ENCODE assay signal across 22 cellular contexts in genomic region chr1:94535879-94536278, GRCh38. TPM values are rescaled to one million over a fixed set of nuclear protein-coding genes. Genes with fewer than 3 reads are reported as not detected.
A peak's percentile ranks its signal among the peaks of the same experiment; 100 is the strongest.
DNase-seq lines count a peak whose midpoint lies in the region; ATAC-seq and TF ChIP-seq lines count a peak whose summit lies in the region.
"Had no signal": no experiment of that assay in that cellular context is flagged by ENCODE, and none has a peak within 500 bp of the region (broad histone marks: within the 10 kb centered on the region; RNA-seq: fewer than 3 reads in every experiment).

No MANE protein-coding gene starts in this region.

- H3K27ac Mint-ChIP-seq in MCF 10A (ENCODE audit: low read depth, unreplicated experiment): peak overlapping the region; percentile 94
- H3K27ac Mint-ChIP-seq: activated CD4-positive, alpha-beta memory T cell treated with anti-CD3 and anti-CD28 coated beads, Interleukin-2, amount 10 ng/mL, durations not matched to agents 7 days and 5 days; natural killer cell had no signal

- TF ChIP-seq CTCF in MCF 10A (IDR thresholded peaks at IDR 0.05; ENCODE audit: unreplicated experiment): no peak
- no peak for TF ChIP-seq CTCF in breast epithelium (IDR thresholded peaks at IDR 0.05)
- TF ChIP-seq CTCF in fibroblast of lung (conservative IDR thresholded peaks at IDR 0.05 in 1 of 2, IDR thresholded peaks at IDR 0.05 in 1 of 2; ENCODE audit: low read depth in 1 of 2, low read length in 2 of 2): no peak
- TF ChIP-seq CTCF in lower lobe of right lung (IDR thresholded peaks at IDR 0.05): no peak
- no peak for TF ChIP-seq CTCF in mucosa of descending colon (IDR thresholded peaks at IDR 0.05)

- H3K4me1 ChIP-seq in breast epithelium (no peaks in the 10 kb centered on the region), fibroblast of lung (ENCODE audit: control insufficient read depth, extremely low read depth, insufficient read depth, low read length) (peaks cover 3% of the 10 kb centered on the region), lower lobe of right lung (peaks cover 30% of the 10 kb centered on the region), mucosa of descending colon (ENCODE audit: low read depth) (peaks cover 3% of the 10 kb centered on the region)
- H3K4me1 ChIP-seq: gastrocnemius medialis had no signal

- no TSS peak for BruUV-seq in MCF 10A (replicated peaks; lab: Mats Ljungman, UMichigan)

- H3K36me3 Mint-ChIP-seq in MCF 10A (ENCODE audit: insufficient read depth, unreplicated experiment): peaks cover 62% of the 10 kb centered on the region
- H3K36me3 Mint-ChIP-seq: natural killer cell had no signal

- H3K9ac ChIP-seq in fibroblast of lung (ENCODE audit: insufficient read depth, low read length): no peak overlapping the region

- no peaks in the 10 kb centered on the region for H3K9me3 ChIP-seq in breast epithelium
- no peaks in the 10 kb centered on the region for H3K9me3 ChIP-seq in fibroblast of lung (ENCODE audit: control insufficient read depth, insufficient read depth, low read depth, low read length)
- no peaks in the 10 kb centered on the region for H3K9me3 ChIP-seq in lower lobe of right lung
- no peaks in the 10 kb centered on the region for H3K9me3 ChIP-seq in mucosa of descending colon
- H3K9me3 ChIP-seq: gastrocnemius medialis, suprapubic skin had no signal

- peaks cover 65% of the 10 kb centered on the region for H3K79me2 ChIP-seq in fibroblast of lung (ENCODE audit: control insufficient read depth, insufficient read depth, low read length)

- no peaks in the 10 kb centered on the region for H4K20me1 ChIP-seq in fibroblast of lung (ENCODE audit: control insufficient read depth, extremely low read depth, insufficient read depth, low read length)

- no peak overlapping the region for H2AFZ ChIP-seq in fibroblast of lung (ENCODE audit: low read length)

- H3K36me3 ChIP-seq in breast epithelium (no peaks in the 10 kb centered on the region), fibroblast of lung (ENCODE audit: control insufficient read depth, insufficient read depth, low read length) (peaks cover 24% of the 10 kb centered on the region), lower lobe of right lung (peaks cover 43% of the 10 kb centered on the region), mucosa of descending colon (ENCODE audit: low read depth) (no peaks in the 10 kb centered on the region)
- H3K36me3 ChIP-seq: gastrocnemius medialis had no signal

- no peaks in the 10 kb centered on the region for H3K27me3 Mint-ChIP-seq in MCF 10A (ENCODE audit: insufficient read depth, unreplicated experiment)

- TF ChIP-seq POLR2A in breast epithelium (IDR thresholded peaks at IDR 0.05): no peak

- DNase-seq in MCF 10A (ENCODE audit: unreplicated experiment) (no peak), breast epithelium (ENCODE audit: low spot score in 2 of 2) (no peak), fibroblast of lung (ENCODE audit: low read depth in 2 of 2) (peak in 1 of 2 donors; percentile 54), lower lobe of right lung (no peak), NCI-H446 (lab: John Stamatoyannopoulos, UW) (no peak), mucosa of descending colon (no peak), Kasumi-1 (lab: John Stamatoyannopoulos, UW) (no peak), head of caudate nucleus (no peak)
- DNase-seq: activated CD4-positive, alpha-beta memory T cell treated with anti-CD3 and anti-CD28 coated beads, Interleukin-2, amount 10 ng/mL, durations not matched to agents 7 days and 5 days; activated naive CD4-positive, alpha-beta T cell; cerebellar nuclear complex; effector CD4-positive, alpha-beta T cell; erythroblast; gastrocnemius medialis; KG1; mesendoderm; MV-4-11; natural killer cell; NCI-H187; T1000 had no signal

- H3K27me3 ChIP-seq in breast epithelium (no peaks in the 10 kb centered on the region), fibroblast of lung (ENCODE audit: control insufficient read depth, insufficient read depth, low read length) (no peaks in the 10 kb centered on the region), lower lobe of right lung (ENCODE audit: low read depth) (no peaks in the 10 kb centered on the region)
- H3K27me3 ChIP-seq: suprapubic skin had no signal

- intact Hi-C loops in MCF 10A (cut with micrococcal nuclease): no loop called here
- intact Hi-C loops in breast epithelium (cut with DNase I; ENCODE audit: low total_unique reads): no loop called here
- intact Hi-C loops in lower lobe of right lung (cut with DNase I): no loop called here
- intact Hi-C loops in mucosa of descending colon (cut with DNase I, micrococcal nuclease): loop anchor here in 1 of 2 donors (5.0 kb wide), 1 partner anchor 261 kb away; no protein-coding TSS in a partner anchor
- intact Hi-C loops in head of caudate nucleus (cut with DNase I): no loop called here

- ATAC-seq in lower lobe of right lung (peak; percentile 50 to 57), mucosa of descending colon (no peak)
- ATAC-seq: gastrocnemius medialis, HCT116, natural killer cell had no signal

- no peak overlapping the region for H3K27ac ChIP-seq in breast epithelium
- no peak overlapping the region for H3K27ac ChIP-seq in fibroblast of lung (ENCODE audit: insufficient read depth, low read length)
- H3K27ac ChIP-seq in lower lobe of right lung: peak overlapping the region; percentile 5
- H3K27ac ChIP-seq: gastrocnemius medialis, suprapubic skin had no signal

- H3K4me3 ChIP-seq in breast epithelium: no peak overlapping the region
- H3K4me3 ChIP-seq in fibroblast of lung (replicated peaks in 1 of 4; ENCODE audit: control extremely low read depth in 1 of 4, insufficient read depth in 1 of 4, low read depth in 3 of 4, low read length in 4 of 4): no peak overlapping the region
- H3K4me3 ChIP-seq in lower lobe of right lung: no peak overlapping the region
- H3K4me3 ChIP-seq in mucosa of descending colon: no peak overlapping the region
- H3K4me3 ChIP-seq: gastrocnemius medialis, suprapubic skin had no signal

- H3K4me3 Mint-ChIP-seq in MCF 10A (ENCODE audit: unreplicated experiment): peak overlapping the region; percentile 31
- H3K4me3 Mint-ChIP-seq: activated CD4-positive, alpha-beta memory T cell treated with anti-CD3 and anti-CD28 coated beads, Interleukin-2, amount 10 ng/mL, durations not matched to agents 7 days and 5 days; natural killer cell had no signal

- H3K4me1 Mint-ChIP-seq in MCF 10A (ENCODE audit: insufficient read depth, unreplicated experiment): peaks cover 64% of the 10 kb centered on the region

- H3K4me2 ChIP-seq in fibroblast of lung (ENCODE audit: extremely low read depth, insufficient read depth, low read length): peak overlapping the region; percentile 46

- POLR2A ChIA-PET in MCF 10A (lab: Yijun Ruan, JAX): no interaction called here

- CTCF ChIA-PET in MCF 10A (lab: Yijun Ruan, JAX): interaction anchor here (1.4 to 28.3 kb wide), 2 partner anchors 22 to 268 kb away, joined by 5 to 457 read pairs; no protein-coding TSS in a partner anchor

- no peaks in the 10 kb centered on the region for H3K9me3 Mint-ChIP-seq in MCF 10A (ENCODE audit: unreplicated experiment)
- H3K9me3 Mint-ChIP-seq: activated CD4-positive, alpha-beta memory T cell treated with anti-CD3 and anti-CD28 coated beads, Interleukin-2, amount 10 ng/mL, durations not matched to agents 7 days and 5 days; natural killer cell had no signal

RNA-seq across cellular contexts. Expression of gene F3, which starts 5.7 kb away (rescaled TPM):
- total RNA-seq in MCF 10A (2022) (173 and 296 TPM in 2 replicates), breast epithelium (100 to 1,000 TPM in 2 of 3 donors, 10 to 100 TPM in 1; 61.9 to 115 (median 108) TPM), fibroblast of lung (50.8 and 234 TPM in 2 replicates), lower lobe of right lung (62.4 TPM), mucosa of descending colon (10 to 100 TPM; 24.4 to 44.3 (median 33.2) TPM)
- polyA plus RNA-seq in fibroblast of lung: 269 and 400 TPM in 2 replicates
- polyA plus RNA-seq in fibroblast of lung (2012): 178 and 273 TPM in 2 replicates
- 417 and 423 TPM in 2 replicates for polyA minus RNA-seq in fibroblast of lung (ENCODE audit: low replicate concordance)
